Comparison of ENCODE assay signal across 13 cellular contexts in genomic region chr5:57566914-57567313, GRCh38.
DNase-seq lines count a peak whose midpoint lies in the region; ATAC-seq and TF ChIP-seq lines count a peak whose summit lies in the region.
"Had no signal": no experiment of that assay in that cellular context is flagged by ENCODE, and none has a peak within 500 bp of the region (broad histone marks: within the 10 kb centered on the region; RNA-seq: fewer than 3 reads in every experiment).

No MANE protein-coding gene starts in this region.

- H3K27me3 ChIP-seq in trophoblast cell (ENCODE audit: insufficient read depth, low read length): no peaks in the 10 kb centered on the region
- H3K27me3 ChIP-seq: cardiac muscle cell had no signal

- no peak for TF ChIP-seq CTCF in GM20000 (IDR thresholded peaks at IDR 0.05; ENCODE audit: extremely low read depth, missing control alignments)

- no peaks in the 10 kb centered on the region for H3K79me1 ChIP-seq in trophoblast cell (ENCODE audit: low read length)

- H3K79me2 ChIP-seq in trophoblast cell (ENCODE audit: control insufficient read depth, insufficient read depth, low read length, poor library complexity): no peaks in the 10 kb centered on the region

- H3K4me3 ChIP-seq in trophoblast cell (ENCODE audit: low read depth, low read length): no peak overlapping the region
- H3K4me3 ChIP-seq: cardiac muscle cell had no signal

- no peak overlapping the region for H2AFZ ChIP-seq in trophoblast cell (ENCODE audit: insufficient read depth, low read length, poor library complexity)

- ATAC-seq in GM21360 (IDR thresholded peaks at IDR 0.05; ENCODE audit: unreplicated experiment) (peak; percentile 67), HG03469 (IDR thresholded peaks at IDR 0.05; ENCODE audit: unreplicated experiment) (peak; percentile 74), GM18907 (IDR thresholded peaks at IDR 0.05; ENCODE audit: unreplicated experiment) (no peak)
- ATAC-seq: T-cell had no signal

- no peaks in the 10 kb centered on the region for H3K9me3 ChIP-seq in trophoblast cell (ENCODE audit: insufficient read depth, low read depth, low read length)

- no peak overlapping the region for H3K4ac ChIP-seq in trophoblast cell (ENCODE audit: low read depth, low read length)

- no peak overlapping the region for H2AK5ac ChIP-seq in trophoblast cell (ENCODE audit: low read length)

- H3K27ac ChIP-seq in trophoblast cell (ENCODE audit: low read depth, low read length): no peak overlapping the region
- H3K27ac ChIP-seq: cardiac muscle cell had no signal

- H4K8ac ChIP-seq in trophoblast cell (ENCODE audit: low read depth, low read length): no peak overlapping the region

- H3K14ac ChIP-seq in trophoblast cell (ENCODE audit: low read length): no peak overlapping the region

- no peaks in the 10 kb centered on the region for H3K4me1 ChIP-seq in trophoblast cell (ENCODE audit: control insufficient read depth in 1 of 2, insufficient read depth in 2 of 2, low read length in 2 of 2)

- no peak overlapping the region for H3K18ac ChIP-seq in trophoblast cell (ENCODE audit: low read length)

- H3K4me2 ChIP-seq in trophoblast cell (ENCODE audit: low read length): no peak overlapping the region

- DNase-seq in fibroblast of gingiva (ENCODE audit: low read depth) (peak; percentile 81), trophoblast cell (peak; percentile 33 to 79), DMS 273 treated with DMSO at 0.1 percent for 48 hours (lab: John Stamatoyannopoulos, UW) (no peak), GM20000 (ENCODE audit: low spot score) (no peak), NCI-H345 treated with DMSO at 0.1 percent for 48 hours (lab: John Stamatoyannopoulos, UW; ENCODE audit: unreplicated experiment) (no peak)
- DNase-seq: DND-41, glutamatergic neuron, Kasumi-1, T-cell had no signal

- no peak overlapping the region for H2BK5ac ChIP-seq in trophoblast cell (ENCODE audit: low read depth, low read length, poor library complexity)

- no peak overlapping the region for H4K12ac ChIP-seq in trophoblast cell (ENCODE audit: low read depth, low read length)

- H3K23ac ChIP-seq in trophoblast cell (ENCODE audit: low read length): no peak overlapping the region

- H3K36me3 ChIP-seq in trophoblast cell (ENCODE audit: control insufficient read depth in 1 of 2, insufficient read depth in 2 of 2, low read length in 2 of 2): no peaks in the 10 kb centered on the region
- H3K36me3 ChIP-seq: cardiac muscle cell had no signal

- H3K9ac ChIP-seq in trophoblast cell (ENCODE audit: low read length): no peak overlapping the region

- no CpG with 5 or more reads among the region's 5 CpGs for WGBS in trophoblast cell (ENCODE audit: extremely low coverage, insufficient coverage, insufficient read length)

- no peak overlapping the region for H2BK12ac ChIP-seq in trophoblast cell (ENCODE audit: low read length)

- no peak overlapping the region for H2BK120ac ChIP-seq in trophoblast cell (ENCODE audit: insufficient read depth, low read length, poor library complexity)

- no peak overlapping the region for H4K91ac ChIP-seq in trophoblast cell (ENCODE audit: low read depth, low read length)

Comparison
In these comparisons a context has a peak if more than half of its experiments do, and no peak if none do; other contexts are left out.
1. DNase-seq: peak in fibroblast of gingiva (single experiment) and trophoblast cell (2 of 2); none in DMS 273 treated with DMSO at 0.1 percent for 48 hours (single experiment), GM20000 (single experiment) and NCI-H345 treated with DMSO at 0.1 percent for 48 hours (single experiment).